ENCODE assay signal across 8 cellular contexts in genomic region chr11:33735426-33736147, GRCh38. TPM values are rescaled to one million over a fixed set of nuclear protein-coding genes. Genes with fewer than 3 reads are reported as not detected.
DNase-seq lines count a peak whose midpoint lies in the region; ATAC-seq and TF ChIP-seq lines count a peak whose summit lies in the region.

No MANE protein-coding gene starts in this region.

- H3K4me1 Mint-ChIP-seq in T-cell = peaks cover 35 to 36% (median 36%) of the 10 kb centered on the region in 3 donors

- CTCF ChIA-PET in T-cell (lab: Charles Lee) = no interaction called here

- no peaks in the 10 kb centered on the region for H3K36me3 ChIP-seq in DOHH2 (ENCODE audit: control insufficient read depth, low read length)

- no peaks in the 10 kb centered on the region for H3K27me3 Mint-ChIP-seq in T-cell

- H3K4me1 ChIP-seq in DOHH2 (ENCODE audit: control insufficient read depth, low read length) = peaks cover 32% of the 10 kb centered on the region

- H3K4me3 ChIP-seq in DOHH2 (ENCODE audit: low read length) (peak overlapping the region; percentile 78), HL-60 (replicated peaks; ENCODE audit: insufficient read depth, low read length) (peak overlapping the region; percentile 69)

- peak overlapping the region; percentile 77 to 79 for H3K27ac Mint-ChIP-seq in T-cell

- peaks cover 11% of the 10 kb centered on the region for H3K36me3 Mint-ChIP-seq in T-cell

- peaks cover 8% of the 10 kb centered on the region; the same call in 1 of the 2 replicates for H4K20me1 ChIP-seq in DOHH2 (ENCODE audit: control insufficient read depth, insufficient read depth, low read depth, low read length)

- H3K27me3 ChIP-seq in DOHH2 (ENCODE audit: control insufficient read depth, low read length) (peaks cover 6% of the 10 kb centered on the region; the same call in 1 of the 2 replicates), HL-60 (ENCODE audit: insufficient read depth, poor library complexity, severe bottlenecking) (no peaks in the 10 kb centered on the region)

- POLR2A ChIA-PET in T-cell (lab: Charles Lee) = interaction anchor here in 1 of 2 donors (0.6 to 1.5 kb wide), 2 partner anchors 18 to 328 kb away, joined by 3 to 7 read pairs; no protein-coding TSS in a partner anchor

- TF ChIP-seq CTCF in DOHH2 (IDR thresholded peaks at IDR 0.05; ENCODE audit: low read depth, low read length, poor library complexity, severe bottlenecking) (no peak), HL-60 (IDR thresholded peaks at IDR 0.05; ENCODE audit: insufficient read depth, low read length) (no peak)

- H3K27ac ChIP-seq in DOHH2 (ENCODE audit: low read depth, low read length) (peak overlapping the region; percentile 23; the same call in 1 of the 2 replicates), HL-60 (replicated peaks) (peak overlapping the region; percentile 68), caudate nucleus (ENCODE audit: low read depth, low read length) (peak overlapping the region; percentile 86)

- H3K4me3 Mint-ChIP-seq in T-cell = peak overlapping the region; percentile 90 to 93 (median 90)

- peak overlapping the region; percentile 59 for H3K4me2 ChIP-seq in DOHH2 (ENCODE audit: low read length)

- H3K79me2 ChIP-seq in DOHH2 (ENCODE audit: control insufficient read depth, low read length) = peaks cover 35% of the 10 kb centered on the region

- H3K9me3 ChIP-seq in DOHH2 (ENCODE audit: control insufficient read depth, insufficient read depth, low read length) = no peaks in the 10 kb centered on the region

- DNase-seq in HL-60 (ENCODE audit: low read depth in 1 of 2, low spot score in 1 of 2) (peak; percentile 22 to 73), T-cell (peak in 30 of 34 experiments; percentile 3 to 46 (median 24)), caudate nucleus (lab: John Stamatoyannopoulos, UW) (peak in 5 of 61 donors; percentile 22 to 46 (median 28)), left lobe of liver (ENCODE audit: low spot score) (no peak), NCI-H128 (lab: John Stamatoyannopoulos, UW; ENCODE audit: unreplicated experiment) (no peak)
- peak; percentile 61 for DNase-seq in stimulated activated CD8-positive, alpha-beta memory T cell treated with anti-CD3 and anti-CD28 coated beads, Interleukin-4, amount 100 ng/mL, for 48 hours

- H3K9me2 ChIP-seq in DOHH2 (replicated peaks; ENCODE audit: control insufficient read depth, low read length) = no peaks in the 10 kb centered on the region

- ATAC-seq in GM21381 (IDR thresholded peaks at IDR 0.05; ENCODE audit: unreplicated experiment) = peak; percentile 69
- ATAC-seq in T-cell (replicated peaks in 1 of 4) = peak; percentile 22 to 52 (median 42)
- ATAC-seq in left lobe of liver = peak; percentile 29

- no peaks in the 10 kb centered on the region for H3F3A ChIP-seq in DOHH2 (ENCODE audit: control insufficient read depth, insufficient read depth)

- peaks cover 0 to 7% (median 0%) of the 10 kb centered on the region in 3 donors for H3K9me3 Mint-ChIP-seq in T-cell

RNA-seq across cellular contexts. Expression of gene CD59, which starts 0.6 kb away (rescaled TPM):
- total RNA-seq in T-cell = 10 to 100 TPM; 34.3 to 85.8 (median 71.9) TPM
- total RNA-seq in left lobe of liver = 149 TPM

RNA-seq across cellular contexts. Expression of gene C11orf91, which starts 35.0 kb away (rescaled TPM):
- total RNA-seq in T-cell (under 1 TPM in 1 of 5 donors, not detected in 4; 0.95 TPM), left lobe of liver (not detected)

RNA-seq across cellular contexts. Expression of gene FBXO3, which starts 38.7 kb away (rescaled TPM):
- total RNA-seq in T-cell (10 to 100 TPM; 37.1 to 60.0 (median 41.1) TPM), left lobe of liver (18.9 TPM)

Comparison
In these comparisons a context has a peak if more than half of its experiments do, and no peak if none do; other contexts are left out.
1. H3K27ac ChIP-seq: peak in every context shown above with its lines; median percentile 86 in caudate nucleus; 68 in HL-60; 23 in DOHH2.
2. DNase-seq: peak in HL-60 (2 of 2), T-cell (30 of 34) and stimulated activated CD8-positive, alpha-beta memory T cell treated with anti-CD3 and anti-CD28 coated beads, Interleukin-4, amount 100 ng/mL, for 48 hours (single experiment); none in left lobe of liver (single experiment) and NCI-H128 (single experiment).
3. Peak in every context shown above with its lines, with median percentiles within 50 percentile points of each other: ATAC-seq.